ENCODE assay signal across 21 cellular contexts in the genomic region with DNA sequence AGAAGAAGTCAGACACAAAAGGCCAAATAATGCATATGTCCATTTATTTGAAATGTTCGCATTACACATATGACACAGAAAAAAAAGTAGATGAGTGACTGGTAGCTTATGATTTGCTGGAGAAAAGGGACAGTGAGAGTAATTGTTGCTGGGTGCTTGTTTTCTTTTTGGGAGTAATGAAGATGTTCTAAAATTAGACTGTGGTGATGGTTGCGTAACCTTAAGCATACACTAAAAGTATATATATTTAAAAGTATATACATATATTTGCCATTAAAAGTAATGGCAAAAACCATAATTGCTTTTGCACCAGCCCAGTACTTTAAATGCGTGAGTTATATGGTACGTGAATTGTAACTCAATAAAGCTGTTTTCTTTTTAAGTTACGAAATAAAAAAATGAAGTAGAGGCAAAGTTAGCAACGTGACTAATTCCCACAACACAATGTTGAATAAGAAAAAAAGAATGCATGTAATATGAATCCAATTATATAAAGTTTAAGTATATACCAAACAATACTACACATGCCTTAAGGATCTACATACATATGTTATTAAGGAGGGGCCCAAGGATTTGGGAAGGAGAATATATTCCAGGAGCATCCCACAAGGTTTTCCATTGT.
A peak's percentile ranks its signal among the peaks of the same experiment; 100 is the strongest.
DNase-seq lines count a peak whose midpoint lies in the region; ATAC-seq and TF ChIP-seq lines count a peak whose summit lies in the region.
"Had no signal": no experiment of that assay in that cellular context is flagged by ENCODE, and none has a peak within 500 bp of the region (broad histone marks: within the 10 kb centered on the region; RNA-seq: fewer than 3 reads in every experiment).

No MANE protein-coding gene starts in this region.

- intact Hi-C loops in left ventricle myocardium inferior (cut with micrococcal nuclease) (no loop called here), Right ventricle myocardium inferior (cut with DNase I) (no loop called here)

- H3K79me2 ChIP-seq in neural progenitor cell (ENCODE audit: low read depth) = no peaks in the 10 kb centered on the region

- H3K27me3 ChIP-seq in left ventricle myocardium inferior (ENCODE audit: low read depth) = no peaks in the 10 kb centered on the region
- H3K27me3 ChIP-seq in RWPE2 (ENCODE audit: insufficient read depth, poor library complexity, severe bottlenecking) = no peaks in the 10 kb centered on the region
- H3K27me3 ChIP-seq in neural progenitor cell = no peaks in the 10 kb centered on the region
- H3K27me3 ChIP-seq: MG63 had no signal

- DNase-seq in left ventricle myocardium inferior = no peak
- no peak for DNase-seq in Right ventricle myocardium inferior (ENCODE audit: missing footprints)
- no peak for DNase-seq in RWPE2 (ENCODE audit: low spot score)
- DNase-seq in fibroblast of gingiva (ENCODE audit: low read depth) = peak; percentile 42
- no peak for DNase-seq in COR-L47 (lab: John Stamatoyannopoulos, UW)
- no peak for DNase-seq in neural progenitor cell (ENCODE audit: low spot score)
- DNase-seq in mesenteric fat pad (ENCODE audit: low spot score) = no peak
- DNase-seq in NCI-H2196 treated with DMSO at 0.1 percent for 48 hours (lab: John Stamatoyannopoulos, UW; ENCODE audit: unreplicated experiment) = no peak
- DNase-seq: DMS79; H7; MG63; NCI-H1105; NCI-H146; NCI-H2029; NCI-H524; NCI-H774; NK-92 treated with Interleukin-12 subunit alpha and Interleukin-12 subunit beta, amount 100 ng/mL, for 24 hours; PC-3; SIG-M5; SK-N-SH had no signal

- no peaks in the 10 kb centered on the region for H4K20me1 ChIP-seq in neural progenitor cell (ENCODE audit: low read depth)

- no peak overlapping the region for H3K4me3 Mint-ChIP-seq in neural progenitor cell
- H3K4me3 Mint-ChIP-seq: B cell had no signal

- no peak for TF ChIP-seq CTCF in left ventricle myocardium inferior (IDR thresholded peaks at IDR 0.05; ENCODE audit: borderline replicate concordance)
- no peak for TF ChIP-seq CTCF in RWPE2 (IDR thresholded peaks at IDR 0.05; ENCODE audit: poor library complexity, severe bottlenecking)
- TF ChIP-seq CTCF in neural progenitor cell (IDR thresholded peaks at IDR 0.05) = no peak

- H3K4me2 ChIP-seq in neural progenitor cell = no peak overlapping the region
- H3K4me2 ChIP-seq: SK-N-SH had no signal

- peaks cover 11% of the 10 kb centered on the region for H3K4me1 Mint-ChIP-seq in neural progenitor cell
- H3K4me1 Mint-ChIP-seq: B cell had no signal

- H3K4me1 ChIP-seq in left ventricle myocardium inferior (peaks cover 16% of the 10 kb centered on the region), RWPE2 (ENCODE audit: insufficient read depth, poor library complexity, severe bottlenecking) (peaks cover 18% of the 10 kb centered on the region), neural progenitor cell (no peaks in the 10 kb centered on the region)

- H2AFZ ChIP-seq in neural progenitor cell (replicated peaks) = no peak overlapping the region

- H3K36me3 ChIP-seq in left ventricle myocardium inferior (no peaks in the 10 kb centered on the region), RWPE2 (ENCODE audit: low read depth) (no peaks in the 10 kb centered on the region), neural progenitor cell (no peaks in the 10 kb centered on the region)
- H3K36me3 ChIP-seq: MG63 had no signal

- H3K9me3 Mint-ChIP-seq in neural progenitor cell = peaks cover 10% of the 10 kb centered on the region

- H3K27me3 Mint-ChIP-seq in neural progenitor cell (ENCODE audit: insufficient read depth, low read depth) = peaks cover 2% of the 10 kb centered on the region

- H3K27ac ChIP-seq in left ventricle myocardium inferior (replicated peaks) (peak overlapping the region; percentile 60), RWPE2 (ENCODE audit: poor library complexity, severe bottlenecking) (peak overlapping the region; percentile 33), neural progenitor cell (no peak overlapping the region)

- ATAC-seq in Right ventricle myocardium inferior = no peak
- peak; percentile 41; the same call in 2 of the 3 replicates for ATAC-seq in RWPE2 (ENCODE audit: low read depth)
- ATAC-seq: PC-3 had no signal

- H3F3A ChIP-seq in neural progenitor cell (ENCODE audit: low read depth) = no peaks in the 10 kb centered on the region

- no peak overlapping the region for H3K4me3 ChIP-seq in left ventricle myocardium inferior
- no peak overlapping the region for H3K4me3 ChIP-seq in RWPE2 (ENCODE audit: severe bottlenecking)
- H3K4me3 ChIP-seq in neural progenitor cell = no peak overlapping the region
- H3K4me3 ChIP-seq: MG63 had no signal

- no peak overlapping the region for H3K9ac ChIP-seq in neural progenitor cell
- H3K9ac ChIP-seq: SK-N-SH had no signal

- H3K36me3 Mint-ChIP-seq in neural progenitor cell = peaks cover 2% of the 10 kb centered on the region

- H3K27ac Mint-ChIP-seq in neural progenitor cell = no peak overlapping the region
- H3K27ac Mint-ChIP-seq: B cell had no signal

- H3K9me3 ChIP-seq in left ventricle myocardium inferior (replicated peaks) (peaks cover 11% of the 10 kb centered on the region), RWPE2 (ENCODE audit: severe bottlenecking) (peaks cover 2% of the 10 kb centered on the region), neural progenitor cell (ENCODE audit: low read depth) (no peaks in the 10 kb centered on the region)
- H3K9me3 ChIP-seq: MG63, SK-N-SH had no signal
